In the genomic region with DNA sequence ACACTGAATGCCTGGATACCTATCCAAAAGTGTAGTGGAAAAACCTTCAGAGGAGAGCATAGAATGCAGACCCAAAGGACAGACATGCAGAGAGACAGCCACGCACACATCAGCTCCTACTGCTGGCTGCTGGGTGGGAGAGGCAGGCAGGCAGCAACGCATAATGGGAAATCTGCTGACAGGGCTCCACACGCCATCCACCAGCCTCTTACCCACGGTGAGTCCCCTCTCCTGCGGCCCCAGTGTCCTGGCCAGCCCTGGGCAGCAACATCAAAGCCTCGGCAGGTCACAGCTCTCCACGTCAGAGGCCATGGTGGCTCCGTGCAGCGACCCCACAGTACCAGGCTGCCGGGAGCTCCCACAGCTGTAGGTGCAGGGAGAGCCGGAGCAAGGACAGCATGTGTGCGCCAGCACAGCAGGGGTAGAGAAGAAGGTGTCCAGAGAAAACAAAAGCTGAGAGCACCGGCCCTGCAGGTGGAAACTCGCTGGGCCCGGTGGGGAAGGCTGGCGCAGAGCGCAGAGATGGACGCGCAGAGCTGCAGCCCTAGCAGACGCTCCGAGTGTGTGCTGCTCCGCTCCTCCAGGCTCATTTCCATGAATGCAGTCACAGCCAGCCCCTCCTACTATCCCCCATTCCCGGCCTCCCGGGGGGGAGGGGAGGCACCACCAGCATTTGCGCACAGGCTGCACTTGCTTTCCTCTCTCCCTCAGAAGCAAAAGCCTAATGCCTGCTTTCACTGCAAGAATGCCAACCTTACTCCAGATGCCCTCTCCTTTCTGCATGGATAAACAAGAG, we compare ENCODE assay signal across 9 cellular contexts. TPM values are rescaled to one million over a fixed set of nuclear protein-coding genes. Genes with fewer than 3 reads are reported as not detected.
A peak's percentile ranks its signal among the peaks of the same experiment; 100 is the strongest.
DNase-seq lines count a peak whose midpoint lies in the region; ATAC-seq, FAIRE-seq and TF ChIP-seq lines count a peak whose summit lies in the region.
"Had no signal": no experiment of that assay in that cellular context is flagged by ENCODE, and none has a peak within 500 bp of the region (broad histone marks: within the 10 kb centered on the region; RNA-seq: fewer than 3 reads in every experiment).

No MANE protein-coding gene starts in this region.

- no peaks in the 10 kb centered on the region for H3K9me3 Mint-ChIP-seq in endodermal cell
- no peaks in the 10 kb centered on the region for H3K9me3 Mint-ChIP-seq in natural killer cell treated with Interleukin-12 subunit alpha and Interleukin-12 subunit beta and Interleukin-15 and Interleukin-18, amount 100 ng/mL, for 72 hours

- 3 to 9% methylated on average over 6 to 25 of the region's 25 CpGs for WGBS in endodermal cell (ENCODE audit: insufficient coverage in 1 of 2, insufficient read length in 1 of 2), 2 experiments

- H3K9ac ChIP-seq in ES-I3 (ENCODE audit: low read depth, low read length) (peak overlapping the region; percentile 50; the same call in 1 of the 2 replicates), endodermal cell (ENCODE audit: extremely low read depth, low read length, poor library complexity, severe bottlenecking) (peak overlapping the region; percentile 42)

- no peaks in the 10 kb centered on the region for H3K27me3 ChIP-seq in endodermal cell (ENCODE audit: control insufficient read depth, insufficient read depth, low read length, poor library complexity, severe bottlenecking)

- no peaks in the 10 kb centered on the region for H3K36me3 ChIP-seq in ES-I3 (ENCODE audit: insufficient read depth, low read length)
- no peaks in the 10 kb centered on the region for H3K36me3 ChIP-seq in endodermal cell (ENCODE audit: control insufficient read depth, insufficient read depth, low read length)

- peak overlapping the region; percentile 59 for H3K4me3 Mint-ChIP-seq in endodermal cell
- H3K4me3 Mint-ChIP-seq in natural killer cell treated with Interleukin-12 subunit alpha and Interleukin-12 subunit beta and Interleukin-15 and Interleukin-18, amount 100 ng/mL, for 72 hours: no peak overlapping the region

- TF ChIP-seq CTCF in endodermal cell (conservative IDR thresholded peaks at IDR 0.05): no peak

- H3K27me3 Mint-ChIP-seq in endodermal cell (ENCODE audit: insufficient read depth): peaks cover 3% of the 10 kb centered on the region
- H3K27me3 Mint-ChIP-seq in natural killer cell treated with Interleukin-12 subunit alpha and Interleukin-12 subunit beta and Interleukin-15 and Interleukin-18, amount 100 ng/mL, for 72 hours: no peaks in the 10 kb centered on the region

- peaks cover 46% of the 10 kb centered on the region for H3K4me1 ChIP-seq in ES-I3 (ENCODE audit: insufficient read depth, low read length)
- H3K4me1 ChIP-seq in endodermal cell (ENCODE audit: control insufficient read depth, insufficient read depth, low read length): peaks cover 39% of the 10 kb centered on the region

- H3K36me3 Mint-ChIP-seq in endodermal cell (ENCODE audit: low read depth): no peaks in the 10 kb centered on the region
- H3K36me3 Mint-ChIP-seq in natural killer cell treated with Interleukin-12 subunit alpha and Interleukin-12 subunit beta and Interleukin-15 and Interleukin-18, amount 100 ng/mL, for 72 hours: no peaks in the 10 kb centered on the region

- H3K4me3 ChIP-seq in endodermal cell (ENCODE audit: low read length): peak overlapping the region; percentile 79

- H3K9me3 ChIP-seq in ES-I3 (ENCODE audit: control insufficient read depth, insufficient read depth, low read length) (no peaks in the 10 kb centered on the region), endodermal cell (ENCODE audit: control insufficient read depth, low read length) (no peaks in the 10 kb centered on the region)

- DNase-seq in NCI-H526 treated with DMSO at 0.1 percent for 48 hours (lab: John Stamatoyannopoulos, UW): peak; percentile 77
- DNase-seq in endodermal cell: peak; percentile 95
- no peak for DNase-seq in natural killer cell treated with Interleukin-12 subunit alpha and Interleukin-12 subunit beta and Interleukin-15 and Interleukin-18, amount 100 ng/mL, for 72 hours (ENCODE audit: low spot score)
- no peak for DNase-seq in effector CD4-positive, alpha-beta T cell
- no peak for DNase-seq in GM12892 (ENCODE audit: insufficient read length)
- DNase-seq in activated gamma-delta T cell treated with Interleukin-2 at 50 U/mL for 16 hours: no peak
- DNase-seq in stimulated activated CD4-positive, alpha-beta T cell treated with anti-CD3 and anti-CD28 coated beads, Interleukin-4, amount 100 ng/mL, for 1 hour: no peak

- H3K27ac ChIP-seq in endodermal cell (ENCODE audit: low read depth, low read length): no peak overlapping the region

- ATAC-seq in natural killer cell treated with Interleukin-12 subunit alpha and Interleukin-12 subunit beta and Interleukin-15 and Interleukin-18, amount 100 ng/mL, for 72 hours: no peak

- peak overlapping the region; percentile 42 for H3K27ac Mint-ChIP-seq in endodermal cell
- peak overlapping the region; percentile 86 to 92 for H3K27ac Mint-ChIP-seq in natural killer cell treated with Interleukin-12 subunit alpha and Interleukin-12 subunit beta and Interleukin-15 and Interleukin-18, amount 100 ng/mL, for 72 hours

- FAIRE-seq in GM12892 (lab: Jason Lieb, UNC): no peak
- FAIRE-seq: islet of Langerhans had no signal

- TF ChIP-seq POLR2A in GM12892 (IDR thresholded peaks at IDR 0.05; ENCODE audit: low read depth, low read length): no peak

- peaks cover 64% of the 10 kb centered on the region for H3K4me1 Mint-ChIP-seq in endodermal cell
- H3K4me1 Mint-ChIP-seq in natural killer cell treated with Interleukin-12 subunit alpha and Interleukin-12 subunit beta and Interleukin-15 and Interleukin-18, amount 100 ng/mL, for 72 hours (ENCODE audit: low read depth in 2 of 2): peaks cover 79 to 83% of the 10 kb centered on the region in 2 donors

RNA-seq across cellular contexts. Expression of gene CYTH1, which starts 58.9 kb away (rescaled TPM):
- 10 to 100 TPM; 23.1 to 27.4 TPM for total RNA-seq in endodermal cell
- 20.3 TPM for polyA plus RNA-seq in endodermal cell (2013, experiment 1 of 2)
- polyA plus RNA-seq in endodermal cell (2013, experiment 2 of 2): 17.8 TPM
- 100 to 1,000 TPM; 111 to 149 TPM for total RNA-seq in natural killer cell treated with Interleukin-12 subunit alpha and Interleukin-12 subunit beta and Interleukin-15 and Interleukin-18, amount 100 ng/mL, for 72 hours
- 182 TPM for polyA plus RNA-seq in GM12892 (2012; ENCODE audit: missing spikeins)

Comparison
In these comparisons a context has a peak if more than half of its experiments do, and no peak if none do; other contexts are left out.
1. DNase-seq: peak in NCI-H526 treated with DMSO at 0.1 percent for 48 hours (single experiment) and endodermal cell (single experiment); none in natural killer cell treated with Interleukin-12 subunit alpha and Interleukin-12 subunit beta and Interleukin-15 and Interleukin-18, amount 100 ng/mL, for 72 hours (single experiment), effector CD4-positive, alpha-beta T cell (single experiment), GM12892 (single experiment), activated gamma-delta T cell treated with Interleukin-2 at 50 U/mL for 16 hours (single experiment) and stimulated activated CD4-positive, alpha-beta T cell treated with anti-CD3 and anti-CD28 coated beads, Interleukin-4, amount 100 ng/mL, for 1 hour (single experiment).